ENCODE assay signal across 8 cellular contexts in genomic region chr3:126081618-126082333, GRCh38. TPM values are rescaled to one million over a fixed set of nuclear protein-coding genes. Genes with fewer than 3 reads are reported as not detected.
DNase-seq lines count a peak whose midpoint lies in the region; ATAC-seq and TF ChIP-seq lines count a peak whose summit lies in the region.

No MANE protein-coding gene starts in this region.

- intact Hi-C loops in right cardiac atrium (cut with DNase I) (loop anchor here in 1 of 4 donors (5.0 kb wide), 1 partner anchor 89 kb away; no protein-coding TSS in a partner anchor), aorta (cut with DNase I) (no loop called here)

- H3K27ac ChIP-seq in right cardiac atrium (ENCODE audit: low read length) (no peak overlapping the region), aorta (ENCODE audit: low read depth in 1 of 2, low read length in 2 of 2) (no peak overlapping the region)

- ATAC-seq in right cardiac atrium, result no peak
- ATAC-seq in aorta (ENCODE audit: low FRiP score), result peak; percentile 19
- ATAC-seq in GM19395 (IDR thresholded peaks at IDR 0.05; ENCODE audit: unreplicated experiment), result no peak
- no peak for ATAC-seq in HG02623 (IDR thresholded peaks at IDR 0.05; ENCODE audit: unreplicated experiment)
- ATAC-seq in HG03097 (IDR thresholded peaks at IDR 0.05; ENCODE audit: low FRiP score, unreplicated experiment), result no peak

- H3K4me3 ChIP-seq in GM12875 (ENCODE audit: low read depth, low read length), result no peak overlapping the region
- no peak overlapping the region for H3K4me3 ChIP-seq in right cardiac atrium (ENCODE audit: low read length)
- no peak overlapping the region for H3K4me3 ChIP-seq in aorta (ENCODE audit: low read length in 2 of 2)

- no peaks in the 10 kb centered on the region for H3K27me3 ChIP-seq in right cardiac atrium (ENCODE audit: control insufficient read depth, insufficient read depth)
- no peaks in the 10 kb centered on the region for H3K27me3 ChIP-seq in aorta (ENCODE audit: control insufficient read depth in 1 of 2, insufficient read depth in 2 of 2, low read length in 1 of 2)

- H3K4me1 ChIP-seq in right cardiac atrium (ENCODE audit: control insufficient read depth, insufficient read depth, low read length) (no peaks in the 10 kb centered on the region), aorta (ENCODE audit: control insufficient read depth in 1 of 2, insufficient read depth in 2 of 2, low read length in 2 of 2) (no peaks in the 10 kb centered on the region)

- DNase-seq in AG20443 (ENCODE audit: low spot score), result peak; percentile 79
- DNase-seq in SW480 (ENCODE audit: low spot score), result peak; percentile 90
- DNase-seq in right cardiac atrium, result peak in 2 of 3 donors; percentile 55 to 66
- DNase-seq in aorta, result peak in 1 of 2 donors; percentile 71

- H3K36me3 ChIP-seq in aorta (ENCODE audit: control insufficient read depth in 1 of 2, insufficient read depth in 2 of 2, low read length in 1 of 2), result no peaks in the 10 kb centered on the region

- 80% methylated on average over 9 of the region's 9 CpGs for whole genome bisulfite sequencing in right cardiac atrium
- WGBS in aorta, 2 donors, result 59 to 61% methylated on average over 9 of the region's 9 CpGs

- no peaks in the 10 kb centered on the region for H3K9me3 ChIP-seq in right cardiac atrium (ENCODE audit: control insufficient read depth, low read length)
- no peaks in the 10 kb centered on the region for H3K9me3 ChIP-seq in aorta (ENCODE audit: control insufficient read depth, low read length)

- peak; percentile 30; the same call in 1 of the 2 replicates for TF ChIP-seq CTCF in GM12875 (IDR thresholded peaks at IDR 0.05; ENCODE audit: borderline replicate concordance, insufficient read depth, low read depth, low read length)

RNA-seq across cellular contexts. Expression of gene SLC41A3, which starts 2.1 kb away (rescaled TPM):
- 10 to 100 TPM; 30.9 to 38.9 (median 37.0) TPM for total RNA-seq in right cardiac atrium
- polyA plus RNA-seq in right cardiac atrium, result 25.6 TPM
- total RNA-seq in aorta, result 10 to 100 TPM; 62.1 to 71.4 TPM
- 10 to 100 TPM; 32.6 to 71.4 TPM for polyA plus RNA-seq in aorta
